9 cellular contexts compared by ENCODE assay signal in the genomic region with DNA sequence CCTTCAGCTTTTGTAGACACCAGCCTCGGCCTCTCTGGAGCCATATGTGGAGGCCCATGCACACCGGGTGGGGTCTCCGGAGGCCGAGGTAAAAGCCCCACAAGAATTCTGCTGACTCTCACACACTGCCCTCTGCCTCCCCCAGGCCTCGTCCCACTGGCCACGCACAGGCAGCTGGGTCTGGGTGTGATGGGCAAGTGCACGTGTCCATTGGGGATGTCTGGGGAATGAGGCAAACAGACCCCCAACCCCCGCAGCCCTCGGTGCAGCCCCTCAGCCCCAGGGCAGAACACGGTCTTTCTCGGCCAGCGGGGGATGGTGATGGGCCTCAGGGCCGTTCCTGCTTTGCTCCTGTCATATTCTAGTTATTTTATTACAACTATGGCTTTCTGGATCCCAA. TPM values are rescaled to one million over a fixed set of nuclear protein-coding genes. Genes with fewer than 3 reads are reported as not detected.
"Had no signal": no experiment of that assay in that cellular context is flagged by ENCODE, and none has a peak within 500 bp of the region (broad histone marks: within the 10 kb centered on the region; RNA-seq: fewer than 3 reads in every experiment).

No MANE protein-coding gene starts in this region.

- H3K27ac ChIP-seq: HL-60, KMS-11 had no signal

- ATAC-seq: HepG2, K562 had no signal

- H3K4me3 ChIP-seq: K562 had no signal

- DNase-seq: IMR-90, KBM-7, KG1 had no signal

- H3K9ac ChIP-seq: KMS-11 had no signal

- H3K4me2 ChIP-seq: KMS-11 had no signal

RNA-seq across cellular contexts. Expression of gene GATA5, which starts 44.0 kb away (rescaled TPM):
- total RNA-seq: HT1080, IMR-90 had no signal
- polyA plus RNA-seq: IgD-negative memory B cell, IMR-90 had no signal
